Comparison of ENCODE assay signal across 21 cellular contexts in genomic region chr13:36959438-36960116, GRCh38.
"Had no signal": no experiment of that assay in that cellular context is flagged by ENCODE, and none has a peak within 500 bp of the region (broad histone marks: within the 10 kb centered on the region; RNA-seq: fewer than 3 reads in every experiment).

No MANE protein-coding gene starts in this region.

- H3K4me3 Mint-ChIP-seq: memory B cell; nephron progenitor cell; stimulated activated memory B cell treated with anti-CD40 and anti-IgM and Interleukin-4, amounts not matched to agents 10 μg/mL and 1 μg/mL and 100 μg/mL, for 72 hours; stimulated activated naive CD8-positive, alpha-beta T cell treated with anti-CD3 and anti-CD28 coated beads, Interleukin-15, Interleukin-2, amounts not matched to agents 100 ng/mL and 50 ng/mL, for 24 hours; type B pancreatic cell had no signal

- H3K27me3 ChIP-seq: dorsolateral prefrontal cortex, gastroesophageal sphincter, right lobe of liver, spleen had no signal

- DNase-seq: cortex of kidney; dorsolateral prefrontal cortex; effector CD8-positive, alpha-beta T cell; glutamatergic neuron; islet precursor cell; lower lobe of right lung; midbrain; nephron progenitor cell; right lobe of liver; spleen; stimulated activated CD4-positive, alpha-beta T cell treated with anti-CD3 and anti-CD28 coated beads, Interleukin-15, amount 100 ng/mL, for 24 hours; stimulated activated CD4-positive, alpha-beta T cell treated with anti-CD3 and anti-CD28 coated beads, Interleukin-1b, Interleukin-23, amount 100 ng/mL, for 48 hours; stimulated activated CD4-positive, alpha-beta T cell treated with anti-CD3 and anti-CD28 coated beads, Interleukin-4, amount 100 ng/mL, for 24 hours had no signal

- H3K27me3 Mint-ChIP-seq: memory B cell; stimulated activated memory B cell treated with anti-CD40 and anti-IgM and Interleukin-4, amounts not matched to agents 10 μg/mL and 1 μg/mL and 100 μg/mL, for 72 hours; stimulated activated naive CD8-positive, alpha-beta T cell treated with anti-CD3 and anti-CD28 coated beads, Interleukin-15, Interleukin-2, amounts not matched to agents 100 ng/mL and 50 ng/mL, for 24 hours; type B pancreatic cell had no signal

- H3K4me1 ChIP-seq: gastroesophageal sphincter, lower lobe of right lung, parathyroid adenoma, prostate gland, right lobe of liver, spleen had no signal

- H3K4me3 ChIP-seq: dorsolateral prefrontal cortex, gastroesophageal sphincter, lower lobe of right lung, prostate gland, right lobe of liver, spleen had no signal

- H3K36me3 ChIP-seq: prostate gland had no signal

- H3K27ac ChIP-seq: dorsolateral prefrontal cortex, gastroesophageal sphincter, lower lobe of right lung, parathyroid adenoma, prostate gland, right lobe of liver, spleen had no signal

- H3K4me1 Mint-ChIP-seq: nephron progenitor cell had no signal

- H3K9me3 ChIP-seq: gastroesophageal sphincter, lower lobe of right lung, prostate gland, right lobe of liver, spleen had no signal

- H3K9me3 Mint-ChIP-seq: memory B cell; nephron progenitor cell; stimulated activated memory B cell treated with anti-CD40 and anti-IgM and Interleukin-4, amounts not matched to agents 10 μg/mL and 1 μg/mL and 100 μg/mL, for 72 hours; stimulated activated naive CD8-positive, alpha-beta T cell treated with anti-CD3 and anti-CD28 coated beads, Interleukin-15, Interleukin-2, amounts not matched to agents 100 ng/mL and 50 ng/mL, for 24 hours; type B pancreatic cell had no signal

- ATAC-seq: gastroesophageal sphincter; left lobe of liver; lower lobe of right lung; right lobe of liver; stimulated activated memory B cell treated with anti-CD40 and anti-IgM and Interleukin-4, amounts not matched to agents 10 μg/mL and 1 μg/mL and 100 μg/mL, for 72 hours had no signal

- H3K27ac Mint-ChIP-seq: memory B cell; nephron progenitor cell; stimulated activated memory B cell treated with anti-CD40 and anti-IgM and Interleukin-4, amounts not matched to agents 10 μg/mL and 1 μg/mL and 100 μg/mL, for 72 hours; stimulated activated naive CD8-positive, alpha-beta T cell treated with anti-CD3 and anti-CD28 coated beads, Interleukin-15, Interleukin-2, amounts not matched to agents 100 ng/mL and 50 ng/mL, for 24 hours; type B pancreatic cell had no signal
